ENCODE assay signal across 13 cellular contexts in the genomic region with DNA sequence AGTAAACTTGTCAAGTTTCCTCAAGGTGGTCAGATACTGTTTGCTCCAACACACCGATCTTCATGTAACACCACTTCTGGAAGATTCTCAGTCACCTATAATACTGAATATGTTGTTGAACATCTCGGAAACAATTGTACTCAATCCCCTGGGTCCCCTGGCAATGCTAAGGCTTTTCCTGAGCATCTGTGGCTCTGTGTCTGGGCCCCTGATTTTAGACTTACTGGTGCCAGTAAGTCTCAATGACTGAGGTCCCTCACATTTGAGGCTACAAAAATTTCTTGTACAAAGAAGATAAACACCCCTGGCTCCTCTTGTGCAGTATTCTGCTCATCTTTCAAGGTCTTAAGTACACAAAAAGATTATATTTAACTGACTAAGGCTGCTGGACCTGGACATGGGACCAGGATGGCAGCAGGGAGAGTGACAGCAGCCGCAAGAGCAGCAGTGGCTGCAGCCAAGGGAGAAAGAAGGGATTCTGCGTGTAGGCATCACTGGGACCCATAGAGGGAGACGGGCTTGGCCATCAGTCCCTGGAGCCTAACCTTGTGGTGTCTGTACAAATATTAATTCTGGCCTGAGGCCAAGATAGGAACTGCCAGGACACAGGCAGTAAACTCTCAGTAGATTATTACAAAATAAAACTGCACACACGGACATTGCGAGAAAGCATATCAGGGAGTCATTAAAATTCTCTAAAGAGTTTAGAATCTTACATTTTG.
A peak's percentile ranks its signal among the peaks of the same experiment; 100 is the strongest.
DNase-seq lines count a peak whose midpoint lies in the region; ATAC-seq lines count a peak whose summit lies in the region.
"Had no signal": no experiment of that assay in that cellular context is flagged by ENCODE, and none has a peak within 500 bp of the region (broad histone marks: within the 10 kb centered on the region; RNA-seq: fewer than 3 reads in every experiment).

No MANE protein-coding gene starts in this region.

- DNase-seq in DMS53 (lab: John Stamatoyannopoulos, UW) (peak; percentile 92), LoVo (ENCODE audit: low spot score) (peak; percentile 76), SHP77 treated with DMSO at 0.1 percent for 48 hours (lab: John Stamatoyannopoulos, UW) (peak; percentile 88), kidney tubule cell (ENCODE audit: low spot score) (peak; percentile 48), NK-92 (lab: John Stamatoyannopoulos, UW; ENCODE audit: unreplicated experiment) (no peak), iPS-NIHi11 (ENCODE audit: low spot score) (no peak)
- no peak for DNase-seq in activated CD4-positive, alpha-beta T cell treated with anti-CD3 and anti-CD28 coated beads for 4 hours
- DNase-seq: Calu3, NCI-H524, posterior cingulate gyrus, T1000, tibial artery had no signal

- ATAC-seq in GM21619 (IDR thresholded peaks at IDR 0.05; ENCODE audit: unreplicated experiment) = no peak

Comparison
In these comparisons a context has a peak if more than half of its experiments do, and no peak if none do; other contexts are left out.
1. DNase-seq: peak in DMS53 (single experiment), LoVo (single experiment), SHP77 treated with DMSO at 0.1 percent for 48 hours (single experiment) and kidney tubule cell (single experiment); none in NK-92 (single experiment), activated CD4-positive, alpha-beta T cell treated with anti-CD3 and anti-CD28 coated beads for 4 hours (0 of 2) and iPS-NIHi11 (single experiment).